In genomic region chr1:59985901-59986735, GRCh38 we compare ENCODE assay signal across 13 cellular contexts. TPM values are rescaled to one million over a fixed set of nuclear protein-coding genes. Genes with fewer than 3 reads are reported as not detected.
DNase-seq lines count a peak whose midpoint lies in the region; ATAC-seq and TF ChIP-seq lines count a peak whose summit lies in the region.
"Had no signal": no experiment of that assay in that cellular context is flagged by ENCODE, and none has a peak within 500 bp of the region (broad histone marks: within the 10 kb centered on the region; RNA-seq: fewer than 3 reads in every experiment).

No MANE protein-coding gene starts in this region.

- H3K36me3 Mint-ChIP-seq in activated T-cell treated with anti-CD3 and anti-CD28 coated beads, Interleukin-2, amount 50 U/mL, for 72 hours (ENCODE audit: insufficient read depth in 2 of 2): no peaks in the 10 kb centered on the region
- H3K36me3 Mint-ChIP-seq: activated naive CD8-positive, alpha-beta T cell; CD4-positive, alpha-beta memory T cell; naive thymus-derived CD4-positive, alpha-beta T cell had no signal

- DNase-seq in EL (peak; percentile 3), astrocyte of the hippocampus (ENCODE audit: low read depth, low spot score) (peak; percentile 93), hepatocyte (ENCODE audit: low spot score) (peak; percentile 26), sciatic nerve (ENCODE audit: low spot score) (no peak)
- no peak for DNase-seq in activated naive CD4-positive, alpha-beta T cell treated with Interleukin-2 at 50 U/mL for 16 hours
- no peak for DNase-seq in activated T-cell treated with anti-CD3 and anti-CD28 coated beads, Interleukin-2, amount 50 U/mL, for 72 hours
- DNase-seq: activated CD4-positive, alpha-beta T cell treated with anti-CD3 and anti-CD28 coated beads for 1 hour; CD4-positive, alpha-beta memory T cell; naive thymus-derived CD4-positive, alpha-beta T cell; stimulated activated CD4-positive, alpha-beta T cell treated with anti-CD3 and anti-CD28 coated beads, Interleukin-4, amount 100 ng/mL, for 24 hours had no signal

- H3K27ac Mint-ChIP-seq in activated T-cell treated with anti-CD3 and anti-CD28 coated beads, Interleukin-2, amount 50 U/mL, for 72 hours: no peak overlapping the region
- H3K27ac Mint-ChIP-seq: activated naive CD8-positive, alpha-beta T cell; CD4-positive, alpha-beta memory T cell; naive thymus-derived CD4-positive, alpha-beta T cell had no signal

- H3K27me3 ChIP-seq in hepatocyte: peaks cover 9% of the 10 kb centered on the region
- H3K27me3 ChIP-seq: right atrium auricular region had no signal

- H3K9me3 Mint-ChIP-seq in activated T-cell treated with anti-CD3 and anti-CD28 coated beads, Interleukin-2, amount 50 U/mL, for 72 hours: no peaks in the 10 kb centered on the region
- H3K9me3 Mint-ChIP-seq: naive thymus-derived CD4-positive, alpha-beta T cell had no signal

- no peaks in the 10 kb centered on the region for H3K79me2 ChIP-seq in hepatocyte

- no peak overlapping the region for H3K27ac ChIP-seq in hepatocyte
- H3K27ac ChIP-seq: right atrium auricular region had no signal

- intact Hi-C loops in sciatic nerve (cut with DNase I): no loop called here

- H3K27me3 Mint-ChIP-seq in activated T-cell treated with anti-CD3 and anti-CD28 coated beads, Interleukin-2, amount 50 U/mL, for 72 hours (ENCODE audit: low read depth): no peaks in the 10 kb centered on the region

- H3K9me2 ChIP-seq in hepatocyte (replicated peaks; ENCODE audit: insufficient read depth): no peaks in the 10 kb centered on the region

- H3K4me3 Mint-ChIP-seq in activated T-cell treated with anti-CD3 and anti-CD28 coated beads, Interleukin-2, amount 50 U/mL, for 72 hours: no peak overlapping the region
- H3K4me3 Mint-ChIP-seq: activated naive CD8-positive, alpha-beta T cell; CD4-positive, alpha-beta memory T cell; naive thymus-derived CD4-positive, alpha-beta T cell had no signal

- H4K20me1 ChIP-seq in hepatocyte (ENCODE audit: insufficient read depth, poor library complexity, severe bottlenecking): no peaks in the 10 kb centered on the region

- no peak overlapping the region for H2AFZ ChIP-seq in hepatocyte

- 76% methylated on average over 14 of the region's 14 CpGs for WGBS in hepatocyte (ENCODE audit: low lambda C conversion rate, missing lambda C conversion rate)

- TF ChIP-seq CTCF in hepatocyte (IDR thresholded peaks at IDR 0.05; ENCODE audit: poor library complexity): no peak

- ATAC-seq in sciatic nerve (peak; percentile 55), HG02588 (IDR thresholded peaks at IDR 0.05; ENCODE audit: unreplicated experiment) (no peak)
- ATAC-seq in activated T-cell treated with anti-CD3 and anti-CD28 coated beads, Interleukin-2, amount 50 U/mL, for 72 hours (replicated peaks in 1 of 2): no peak
- ATAC-seq: naive thymus-derived CD4-positive, alpha-beta T cell had no signal

- no peak overlapping the region for H3K4me3 ChIP-seq in hepatocyte
- H3K4me3 ChIP-seq: right atrium auricular region had no signal

- no peaks in the 10 kb centered on the region for H3K36me3 ChIP-seq in hepatocyte (replicated peaks; ENCODE audit: insufficient read depth, low read depth)
- H3K36me3 ChIP-seq: right atrium auricular region had no signal

- no peaks in the 10 kb centered on the region for H3K9me3 ChIP-seq in hepatocyte (ENCODE audit: low read depth)
- H3K9me3 ChIP-seq: right atrium auricular region had no signal

- no peaks in the 10 kb centered on the region for H3K4me1 Mint-ChIP-seq in activated T-cell treated with anti-CD3 and anti-CD28 coated beads, Interleukin-2, amount 50 U/mL, for 72 hours (ENCODE audit: low read depth)
- H3K4me1 Mint-ChIP-seq: CD4-positive, alpha-beta memory T cell; naive thymus-derived CD4-positive, alpha-beta T cell had no signal

- no peak overlapping the region for H3K4me2 ChIP-seq in hepatocyte

- H3K4me1 ChIP-seq in hepatocyte (ENCODE audit: insufficient read depth): no peaks in the 10 kb centered on the region
- H3K4me1 ChIP-seq: right atrium auricular region had no signal

RNA-seq across cellular contexts. Expression of gene CYP2J2, which starts 59.5 kb away (rescaled TPM):
- total RNA-seq in hepatocyte (7.9 and 9.4 TPM in 2 replicates), sciatic nerve (21.6 TPM)
- polyA plus RNA-seq in hepatocyte: 2.7 and 6.1 TPM in 2 replicates
- under 1 TPM; 0.76 to 0.82 TPM for total RNA-seq in activated T-cell treated with anti-CD3 and anti-CD28 coated beads, Interleukin-2, amount 50 U/mL, for 72 hours

Comparison
In these comparisons a context has a peak if more than half of its experiments do, and no peak if none do; other contexts are left out.
1. DNase-seq: peak in EL (single experiment), astrocyte of the hippocampus (single experiment) and hepatocyte (single experiment); none in sciatic nerve (single experiment), activated naive CD4-positive, alpha-beta T cell treated with Interleukin-2 at 50 U/mL for 16 hours (single experiment) and activated T-cell treated with anti-CD3 and anti-CD28 coated beads, Interleukin-2, amount 50 U/mL, for 72 hours (0 of 2).